Comparison of ENCODE assay signal across 1 cellular context in the genomic region with DNA sequence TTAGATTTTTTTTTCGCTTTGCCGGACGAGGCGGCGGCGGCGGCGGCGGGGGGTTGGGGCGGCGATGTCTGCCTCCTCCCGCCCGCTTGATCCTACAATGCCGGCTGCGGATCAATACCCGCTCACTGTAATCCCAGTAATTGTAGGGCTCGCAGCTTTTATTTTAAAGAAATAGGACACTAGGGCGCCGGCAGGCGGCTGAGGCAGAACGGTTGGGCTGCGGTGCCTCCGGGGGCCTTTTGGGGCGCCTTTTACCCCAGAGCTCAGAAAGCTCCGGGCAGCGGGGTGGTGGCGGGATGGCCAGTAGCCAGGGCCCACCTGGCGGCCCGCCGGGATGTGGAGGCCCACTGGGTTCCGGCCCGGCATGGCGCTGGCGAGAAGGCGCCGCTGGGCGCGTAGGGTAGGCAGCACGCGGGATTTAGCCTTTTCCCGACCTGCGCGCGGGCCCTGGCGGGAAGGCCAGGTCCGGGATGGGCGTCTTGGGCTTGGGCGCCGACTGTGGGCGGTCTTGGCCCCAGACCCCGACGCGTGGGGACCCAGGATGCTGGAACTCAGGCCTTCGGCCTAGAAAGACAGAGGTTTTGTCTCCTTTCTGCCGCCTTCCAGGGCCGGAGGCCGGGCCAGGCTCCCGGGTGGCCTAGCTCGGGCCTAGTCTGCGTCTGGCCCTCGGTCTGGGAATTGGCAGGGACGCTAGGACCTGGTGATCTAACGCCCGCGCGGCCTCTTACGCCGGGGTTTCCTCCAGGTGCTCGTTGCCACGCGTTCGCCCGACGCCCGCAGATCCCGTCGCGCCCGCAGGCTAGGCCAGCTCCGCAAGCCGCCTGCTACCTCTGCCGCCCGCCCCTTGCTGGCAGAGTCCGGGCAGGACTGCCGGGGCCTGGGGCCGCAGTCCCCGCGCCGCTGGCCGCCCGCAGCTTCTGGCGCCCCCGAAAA.
TF ChIP-seq lines count a peak whose summit lies in the region.

No MANE protein-coding gene starts in this region.

TF ChIP-seq in SK-N-SH treated with all-trans-retinoic acid at 6 μM for 48 hours, 23 proteins besides CTCF, POLR2A, EP300 and RAD21 (continued from another document):
- TF ChIP-seq CSDC2 (CRISPR knock-in tag; IDR thresholded peaks at IDR 0.05) = no peak
- no peak for TF ChIP-seq TCF4 (CRISPR knock-in tag; IDR thresholded peaks at IDR 0.05; ENCODE audit: borderline replicate concordance)
- TF ChIP-seq, protein P1, sequence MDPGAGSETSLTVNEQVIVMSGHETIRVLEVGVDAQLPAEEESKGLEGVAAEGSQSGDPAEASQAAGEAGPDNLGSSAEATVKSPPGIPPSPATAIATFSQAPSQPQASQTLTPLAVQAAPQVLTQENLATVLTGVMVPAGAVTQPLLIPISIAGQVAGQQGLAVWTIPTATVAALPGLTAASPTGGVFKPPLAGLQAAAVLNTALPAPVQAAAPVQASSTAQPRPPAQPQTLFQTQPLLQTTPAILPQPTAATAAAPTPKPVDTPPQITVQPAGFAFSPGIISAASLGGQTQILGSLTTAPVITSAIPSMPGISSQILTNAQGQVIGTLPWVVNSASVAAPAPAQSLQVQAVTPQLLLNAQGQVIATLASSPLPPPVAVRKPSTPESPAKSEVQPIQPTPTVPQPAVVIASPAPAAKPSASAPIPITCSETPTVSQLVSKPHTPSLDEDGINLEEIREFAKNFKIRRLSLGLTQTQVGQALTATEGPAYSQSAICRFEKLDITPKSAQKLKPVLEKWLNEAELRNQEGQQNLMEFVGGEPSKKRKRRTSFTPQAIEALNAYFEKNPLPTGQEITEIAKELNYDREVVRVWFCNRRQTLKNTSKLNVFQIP (CRISPR knock-in tag; IDR thresholded peaks at IDR 0.05; ENCODE audit: borderline replicate concordance, low read depth) = no peak
